In the genomic region with DNA sequence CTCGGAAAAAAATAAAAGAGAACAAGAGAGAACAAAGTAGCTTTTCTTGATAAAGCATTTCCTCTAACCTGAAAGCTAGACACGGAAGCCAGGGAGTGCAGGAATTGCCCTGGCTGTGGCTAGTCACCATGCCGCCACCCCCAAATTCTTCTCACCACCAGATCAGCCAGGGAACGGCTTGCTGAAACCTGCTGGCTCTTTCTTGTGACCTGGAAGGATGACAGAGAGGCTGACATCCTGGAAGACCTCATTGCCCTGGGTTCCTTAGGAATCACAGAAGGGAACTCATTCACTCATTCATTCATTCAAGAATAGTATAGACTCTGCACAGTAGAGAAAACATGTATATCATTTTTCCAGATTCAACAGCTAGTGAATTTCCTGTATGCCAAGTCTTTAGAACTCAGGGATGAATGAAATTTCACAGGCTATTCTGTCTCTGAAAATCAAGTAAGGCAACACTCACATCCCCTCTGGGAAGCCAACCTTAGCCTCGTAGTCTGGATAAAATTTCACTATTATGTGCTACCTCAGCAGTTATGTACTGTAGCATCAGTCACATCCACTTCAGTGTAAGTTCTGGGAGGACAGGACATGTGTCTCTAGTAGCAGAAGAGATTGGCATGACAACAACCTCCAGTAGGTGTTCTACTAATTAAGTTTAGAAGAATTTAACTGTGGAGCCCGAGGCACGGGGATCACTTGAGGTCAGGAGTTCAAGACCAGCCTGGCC, we compare ENCODE assay signal across 8 cellular contexts. TPM values are rescaled to one million over a fixed set of nuclear protein-coding genes. Genes with fewer than 3 reads are reported as not detected.
DNase-seq lines count a peak whose midpoint lies in the region; ATAC-seq and TF ChIP-seq lines count a peak whose summit lies in the region.

No MANE protein-coding gene starts in this region.

- H4K20me1 ChIP-seq in PC-3 (ENCODE audit: low read length) (no peaks in the 10 kb centered on the region), SK-N-SH (ENCODE audit: insufficient read depth) (no peaks in the 10 kb centered on the region)

- 8% methylated on average over 7 of the region's 7 CpGs for WGBS in SK-N-SH (ENCODE audit: low lambda C conversion rate)

- POLR2A ChIA-PET in T-cell (lab: Charles Lee), result interaction anchor here in 1 of 2 donors (0.7 kb wide), 1 partner anchor 23 kb away, joined by 8 read pairs; no protein-coding TSS in a partner anchor
- POLR2A ChIA-PET in PC-3 (lab: Charles Lee; ENCODE audit: unreplicated experiment), result no interaction called here
- POLR2A ChIA-PET in SK-N-SH (lab: Yijun Ruan, JAX), result no interaction called here

- no peak overlapping the region for H2AFZ ChIP-seq in PC-3 (ENCODE audit: low read length)
- H2AFZ ChIP-seq in SK-N-SH (ENCODE audit: low read depth), result no peak overlapping the region

- H3K79me2 ChIP-seq in PC-3 (ENCODE audit: low read length) (no peaks in the 10 kb centered on the region), SK-N-SH (ENCODE audit: insufficient read depth) (no peaks in the 10 kb centered on the region)

- DNase-seq in T-cell (peak in 2 of 34 experiments; percentile 1 to 7), lung microvascular endothelial cell (ENCODE audit: low read depth in 2 of 2) (peak; percentile 16 to 32), PC-3 (no peak), SK-N-SH (no peak), NCI-H1436 (lab: John Stamatoyannopoulos, UW) (no peak), H4 (ENCODE audit: low spot score) (no peak)

- no peaks in the 10 kb centered on the region for H3K27me3 ChIP-seq in PC-3 (ENCODE audit: low read length)
- no peaks in the 10 kb centered on the region for H3K27me3 ChIP-seq in SK-N-SH (ENCODE audit: insufficient read depth)

- no peak for TF ChIP-seq EP300 in SK-N-SH (IDR thresholded peaks at IDR 0.05; ENCODE audit: borderline replicate concordance in 1 of 2, low read depth in 1 of 2, low read length in 1 of 2)

- H3K27me3 Mint-ChIP-seq in T-cell, result no peaks in the 10 kb centered on the region

- intact Hi-C loops in PC-3 (cut with micrococcal nuclease), result no loop called here

- peak; percentile 8 for ATAC-seq in GM19043 (IDR thresholded peaks at IDR 0.05; ENCODE audit: low read depth, unreplicated experiment)
- ATAC-seq in HG02759 (IDR thresholded peaks at IDR 0.05; ENCODE audit: unreplicated experiment), result peak; percentile 32
- peak in 1 of 4 experiments; percentile 3 for ATAC-seq in T-cell (replicated peaks in 1 of 4)
- ATAC-seq in PC-3, result no peak

- H3K4me1 ChIP-seq in PC-3 (ENCODE audit: insufficient read depth, low read length) (no peaks in the 10 kb centered on the region), SK-N-SH (ENCODE audit: control insufficient read depth in 1 of 2, insufficient read depth in 2 of 2, low read depth in 1 of 2, low read length in 1 of 2) (no peaks in the 10 kb centered on the region)

- TF ChIP-seq RAD21 in SK-N-SH (IDR thresholded peaks at IDR 0.05; ENCODE audit: low read length), result no peak

- peaks cover 33 to 48% (median 37%) of the 10 kb centered on the region in 3 donors for H3K4me1 Mint-ChIP-seq in T-cell

- no peak overlapping the region for H3K4me2 ChIP-seq in PC-3 (ENCODE audit: low read length)
- no peak overlapping the region for H3K4me2 ChIP-seq in SK-N-SH

- no peaks in the 10 kb centered on the region for H3K36me3 Mint-ChIP-seq in T-cell

- peak overlapping the region; percentile 56 to 78 (median 76) for H3K4me3 Mint-ChIP-seq in T-cell

- no peaks in the 10 kb centered on the region for H3K9me3 ChIP-seq in PC-3 (ENCODE audit: low read length)
- no peaks in the 10 kb centered on the region for H3K9me3 ChIP-seq in SK-N-SH

- H3K9me2 ChIP-seq in PC-3 (replicated peaks; ENCODE audit: low read length), result no peaks in the 10 kb centered on the region
- H3K9me2 ChIP-seq in SK-N-SH, result no peaks in the 10 kb centered on the region

- no peak overlapping the region for H3K9ac ChIP-seq in PC-3 (ENCODE audit: low read length)
- no peak overlapping the region for H3K9ac ChIP-seq in SK-N-SH

- no peaks in the 10 kb centered on the region for H3F3A ChIP-seq in PC-3 (ENCODE audit: low read length, unreplicated experiment)
- no peaks in the 10 kb centered on the region for H3F3A ChIP-seq in SK-N-SH (replicated peaks; ENCODE audit: insufficient read depth)

- TF ChIP-seq CTCF in PC-3 (conservative IDR thresholded peaks at IDR 0.05; ENCODE audit: low read depth, low read length), result no peak
- no peak for TF ChIP-seq CTCF in SK-N-SH (IDR thresholded peaks at IDR 0.05)

- H3K27ac ChIP-seq in PC-3 (ENCODE audit: low read length) (no peak overlapping the region), SK-N-SH (ENCODE audit: low read depth in 2 of 2, low read length in 1 of 2) (no peak overlapping the region)

- H3K27ac Mint-ChIP-seq in T-cell, result peak overlapping the region; percentile 98

- H3K36me3 ChIP-seq in PC-3 (ENCODE audit: low read depth, low read length) (no peaks in the 10 kb centered on the region), SK-N-SH (replicated peaks in 1 of 2; ENCODE audit: control insufficient read depth in 1 of 2, insufficient read depth in 2 of 2, low read length in 1 of 2) (no peaks in the 10 kb centered on the region)

- CTCF ChIA-PET in T-cell (lab: Charles Lee) (interaction anchor here in 1 of 2 donors (0.7 kb wide), 1 partner anchor 1306 kb away, joined by 6 read pairs; no protein-coding TSS in a partner anchor), PC-3 (lab: Charles Lee) (no interaction called here), SK-N-SH (lab: Yijun Ruan, JAX) (no interaction called here)

- no peak overlapping the region for H3K4me3 ChIP-seq in PC-3 (ENCODE audit: low read length)
- no peak overlapping the region for H3K4me3 ChIP-seq in SK-N-SH (ENCODE audit: low read depth in 2 of 2, low read length in 1 of 2)

- H3K9me3 Mint-ChIP-seq in T-cell, result no peaks in the 10 kb centered on the region

- no TSS peak for BruUV-seq in PC-3 (replicated peaks; lab: Mats Ljungman, UMichigan)

TF ChIP-seq in SK-N-SH, 30 proteins besides CTCF, POLR2A, EP300 and RAD21:
- TF ChIP-seq GABPA (IDR thresholded peaks at IDR 0.05; ENCODE audit: low read depth) (no peak), MXI1 (IDR thresholded peaks at IDR 0.05; ENCODE audit: low read depth, low read length) (no peak), FOXM1 (IDR thresholded peaks at IDR 0.05; ENCODE audit: low read depth) (no peak), GATA2 (CRISPR knock-in tag; IDR thresholded peaks at IDR 0.05) (no peak), TCF12 (IDR thresholded peaks at IDR 0.05) (no peak), SMC3 (IDR thresholded peaks at IDR 0.05; ENCODE audit: low read depth, low read length) (no peak), MEF2A (IDR thresholded peaks at IDR 0.05; ENCODE audit: borderline replicate concordance, low read depth) (no peak), POLR2AphosphoS5 (IDR thresholded peaks at IDR 0.05; ENCODE audit: low read depth, low read length) (no peak)
- TF ChIP-seq, protein P1, sequence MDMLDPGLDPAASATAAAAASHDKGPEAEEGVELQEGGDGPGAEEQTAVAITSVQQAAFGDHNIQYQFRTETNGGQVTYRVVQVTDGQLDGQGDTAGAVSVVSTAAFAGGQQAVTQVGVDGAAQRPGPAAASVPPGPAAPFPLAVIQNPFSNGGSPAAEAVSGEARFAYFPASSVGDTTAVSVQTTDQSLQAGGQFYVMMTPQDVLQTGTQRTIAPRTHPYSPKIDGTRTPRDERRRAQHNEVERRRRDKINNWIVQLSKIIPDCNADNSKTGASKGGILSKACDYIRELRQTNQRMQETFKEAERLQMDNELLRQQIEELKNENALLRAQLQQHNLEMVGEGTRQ (IDR thresholded peaks at IDR 0.05; ENCODE audit: borderline replicate concordance, low read depth, low read length), result no peak
- TF ChIP-seq, protein P2, sequence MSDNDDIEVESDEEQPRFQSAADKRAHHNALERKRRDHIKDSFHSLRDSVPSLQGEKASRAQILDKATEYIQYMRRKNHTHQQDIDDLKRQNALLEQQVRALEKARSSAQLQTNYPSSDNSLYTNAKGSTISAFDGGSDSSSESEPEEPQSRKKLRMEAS (IDR thresholded peaks at IDR 0.05; ENCODE audit: low read depth), result no peak
TF ChIP-seq in SK-N-SH: peak in this region for 0.

RNA-seq across cellular contexts. Expression of a gene that starts 42.2 kb away (rescaled TPM):
- total RNA-seq in T-cell (under 1 TPM in 2 of 5 donors, not detected in 3; 0.03 to 0.23 TPM), lung microvascular endothelial cell (1.3 and 2.2 TPM in 2 replicates), PC-3 (2014; rRNA removed) (4.1 and 4.2 TPM in 2 replicates)
- not detected in 2 replicates for polyA plus RNA-seq in SK-N-SH (2012; rRNA removed)
- polyA plus RNA-seq in SK-N-SH (2012; cell fraction: cytosol; rRNA removed), result not detected in 2 replicates
- polyA plus RNA-seq in SK-N-SH (2012; cell fraction: nucleus; rRNA removed), result not detected in 2 replicates
- total RNA-seq in H4 (2014; rRNA removed; shearing (Covaris generic)), result 0.35 and 0.45 TPM in 2 replicates

Comparison
In these comparisons a context has a peak if more than half of its experiments do, and no peak if none do; other contexts are left out.
1. DNase-seq: peak in lung microvascular endothelial cell (2 of 2); none in PC-3 (single experiment), SK-N-SH (single experiment), NCI-H1436 (single experiment) and H4 (single experiment).